In genomic region chr2:73827018-73827417, GRCh38 we compare ENCODE assay signal across 1 cellular context.
TF ChIP-seq lines count a peak whose summit lies in the region.

No MANE protein-coding gene starts in this region.

TF ChIP-seq in K562, 482 proteins besides CTCF, POLR2A, EP300 and RAD21:
- TF ChIP-seq SMC3 (conservative IDR thresholded peaks at IDR 0.05; ENCODE audit: insufficient read depth, low read depth, low read length), result 0 out of 2 replicates have a peak, but pooled peaks have one; percentile 6
- TF ChIP-seq ZNF551 (CRISPR knock-in tag; IDR thresholded peaks at IDR 0.05), result no peak
